Comparison of ENCODE assay signal across 24 cellular contexts in genomic region chr10:131692176-131692575, GRCh38.
DNase-seq lines count a peak whose midpoint lies in the region; ATAC-seq and TF ChIP-seq lines count a peak whose summit lies in the region.
"Had no signal": no experiment of that assay in that cellular context is flagged by ENCODE, and none has a peak within 500 bp of the region (broad histone marks: within the 10 kb centered on the region; RNA-seq: fewer than 3 reads in every experiment).

No MANE protein-coding gene starts in this region.

- H3K27ac Mint-ChIP-seq in chondrocyte (ENCODE audit: unreplicated experiment) (no peak overlapping the region), neural crest cell (ENCODE audit: unreplicated experiment) (peak overlapping the region; percentile 85), progenitor cell of endocrine pancreas (no peak overlapping the region)

- no peak for TF ChIP-seq POLR2A in heart left ventricle (IDR thresholded peaks at IDR 0.05)

- H3K27ac ChIP-seq in heart left ventricle (no peak overlapping the region), upper lobe of right lung (no peak overlapping the region)

- 65 to 66% (median 66%) methylated on average over 12 of the region's 12 CpGs for WGBS in heart left ventricle, 4 donors

- peaks cover 7% of the 10 kb centered on the region for H3K9me3 Mint-ChIP-seq in chondrocyte (ENCODE audit: low read depth)
- peaks cover 3% of the 10 kb centered on the region for H3K9me3 Mint-ChIP-seq in neural crest cell
- H3K9me3 Mint-ChIP-seq in progenitor cell of endocrine pancreas (ENCODE audit: low read depth) = no peaks in the 10 kb centered on the region

- H3K4me1 ChIP-seq in heart left ventricle = no peaks in the 10 kb centered on the region
- no peaks in the 10 kb centered on the region for H3K4me1 ChIP-seq in upper lobe of right lung
- H3K4me1 ChIP-seq: BE2C had no signal

- ATAC-seq in heart left ventricle (no peak), upper lobe of right lung (no peak)
- ATAC-seq: K562, PC-3 had no signal

- H3K4me3 ChIP-seq in heart left ventricle (no peak overlapping the region), upper lobe of right lung (no peak overlapping the region)
- H3K4me3 ChIP-seq: K562, MG63 had no signal

- DNase-seq in cardiac septum (ENCODE audit: low spot score) (peak; percentile 60), heart left ventricle (no peak), chondrocyte (ENCODE audit: low spot score) (peak; percentile 61), neural crest cell (ENCODE audit: low read depth, low spot score) (no peak), upper lobe of right lung (peak; percentile 42), progenitor cell of endocrine pancreas (ENCODE audit: low spot score, unreplicated experiment) (no peak), NCI-H1930 (lab: John Stamatoyannopoulos, UW) (no peak), T-helper 9 cell (no peak)
- DNase-seq: 8988T; ACHN; BE2C; DMS153; MG63; NCI-H1105 treated with DMSO at 0.1 percent for 48 hours; NCI-H146; NCI-H2029; NCI-H446; NCI-H524 treated with DMSO at 0.1 percent for 48 hours; NCI-H82; NK-92 treated with Interleukin-12 subunit alpha and Interleukin-12 subunit beta, amount 100 ng/mL, for 24 hours; PC-3; RPMI8226; SHP77 had no signal

- H3K27me3 ChIP-seq in heart left ventricle = peaks cover 0 to 23% (median 0%) of the 10 kb centered on the region in 9 donors
- H3K27me3 ChIP-seq in upper lobe of right lung = no peaks in the 10 kb centered on the region
- H3K27me3 ChIP-seq: BE2C, MG63 had no signal

- no peaks in the 10 kb centered on the region for H3K9me3 ChIP-seq in heart left ventricle
- H3K9me3 ChIP-seq in upper lobe of right lung = no peaks in the 10 kb centered on the region
- H3K9me3 ChIP-seq: BE2C, MG63 had no signal

- TF ChIP-seq CTCF in heart left ventricle (IDR thresholded peaks at IDR 0.05) (no peak), chondrocyte (IDR thresholded peaks at IDR 0.05) (no peak), neural crest cell (conservative IDR thresholded peaks at IDR 0.05) (no peak), upper lobe of right lung (IDR thresholded peaks at IDR 0.05) (no peak), progenitor cell of endocrine pancreas (IDR thresholded peaks at IDR 0.05; ENCODE audit: unreplicated experiment) (no peak)

- no peaks in the 10 kb centered on the region for H3K27me3 Mint-ChIP-seq in chondrocyte (ENCODE audit: low read depth)
- H3K27me3 Mint-ChIP-seq in neural crest cell (ENCODE audit: low read depth) = peaks cover 13% of the 10 kb centered on the region
- H3K27me3 Mint-ChIP-seq in progenitor cell of endocrine pancreas = peaks cover 29% of the 10 kb centered on the region

- H3K4me3 Mint-ChIP-seq in chondrocyte (ENCODE audit: unreplicated experiment) = no peak overlapping the region
- H3K4me3 Mint-ChIP-seq in neural crest cell = no peak overlapping the region
- H3K4me3 Mint-ChIP-seq in progenitor cell of endocrine pancreas (ENCODE audit: low read depth) = no peak overlapping the region

- H3K36me3 ChIP-seq in heart left ventricle = no peaks in the 10 kb centered on the region
- H3K36me3 ChIP-seq in upper lobe of right lung = no peaks in the 10 kb centered on the region
- H3K36me3 ChIP-seq: BE2C, MG63 had no signal

- H3K4me1 Mint-ChIP-seq in chondrocyte (ENCODE audit: low read depth) = no peaks in the 10 kb centered on the region
- peaks cover 20% of the 10 kb centered on the region for H3K4me1 Mint-ChIP-seq in neural crest cell
- H3K4me1 Mint-ChIP-seq in progenitor cell of endocrine pancreas (ENCODE audit: low read depth) = no peaks in the 10 kb centered on the region

- H3K36me3 Mint-ChIP-seq in chondrocyte (ENCODE audit: low read depth) = peaks cover 3% of the 10 kb centered on the region
- H3K36me3 Mint-ChIP-seq in neural crest cell (ENCODE audit: low read depth) = no peaks in the 10 kb centered on the region
- H3K36me3 Mint-ChIP-seq in progenitor cell of endocrine pancreas (ENCODE audit: insufficient read depth) = no peaks in the 10 kb centered on the region

- intact Hi-C loops in cardiac septum (cut with DNase I) = no loop called here
- intact Hi-C loops in heart left ventricle (cut with DNase I) = no loop called here
- intact Hi-C loops in upper lobe of right lung (cut with DNase I) = no loop called here

Comparison
In these comparisons a context has a peak if more than half of its experiments do, and no peak if none do; other contexts are left out.
1. DNase-seq: peak in cardiac septum (single experiment), chondrocyte (single experiment) and upper lobe of right lung (single experiment); none in heart left ventricle (0 of 5), neural crest cell (single experiment), progenitor cell of endocrine pancreas (single experiment), NCI-H1930 (0 of 2) and T-helper 9 cell (single experiment).